Comparison of ENCODE assay signal across 1 cellular context in genomic region chr3:47280519-47280918, GRCh38.
TF ChIP-seq lines count a peak whose summit lies in the region.

No MANE protein-coding gene starts in this region.

TF ChIP-seq in A549, 52 proteins besides CTCF, POLR2A, EP300 and RAD21:
- TF ChIP-seq, protein P1, sequence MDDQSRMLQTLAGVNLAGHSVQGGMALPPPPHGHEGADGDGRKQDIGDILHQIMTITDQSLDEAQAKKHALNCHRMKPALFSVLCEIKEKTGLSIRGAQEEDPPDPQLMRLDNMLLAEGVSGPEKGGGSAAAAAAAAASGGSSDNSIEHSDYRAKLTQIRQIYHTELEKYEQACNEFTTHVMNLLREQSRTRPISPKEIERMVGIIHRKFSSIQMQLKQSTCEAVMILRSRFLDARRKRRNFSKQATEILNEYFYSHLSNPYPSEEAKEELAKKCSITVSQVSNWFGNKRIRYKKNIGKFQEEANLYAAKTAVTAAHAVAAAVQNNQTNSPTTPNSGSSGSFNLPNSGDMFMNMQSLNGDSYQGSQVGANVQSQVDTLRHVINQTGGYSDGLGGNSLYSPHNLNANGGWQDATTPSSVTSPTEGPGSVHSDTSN (IDR thresholded peaks at IDR 0.05), result no peak
- TF ChIP-seq, protein P2, sequence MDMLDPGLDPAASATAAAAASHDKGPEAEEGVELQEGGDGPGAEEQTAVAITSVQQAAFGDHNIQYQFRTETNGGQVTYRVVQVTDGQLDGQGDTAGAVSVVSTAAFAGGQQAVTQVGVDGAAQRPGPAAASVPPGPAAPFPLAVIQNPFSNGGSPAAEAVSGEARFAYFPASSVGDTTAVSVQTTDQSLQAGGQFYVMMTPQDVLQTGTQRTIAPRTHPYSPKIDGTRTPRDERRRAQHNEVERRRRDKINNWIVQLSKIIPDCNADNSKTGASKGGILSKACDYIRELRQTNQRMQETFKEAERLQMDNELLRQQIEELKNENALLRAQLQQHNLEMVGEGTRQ (IDR thresholded peaks at IDR 0.05), result no peak
- no peak for TF ChIP-seq EHMT2 (IDR thresholded peaks at IDR 0.05; ENCODE audit: low read depth)
- TF ChIP-seq, protein P3, sequence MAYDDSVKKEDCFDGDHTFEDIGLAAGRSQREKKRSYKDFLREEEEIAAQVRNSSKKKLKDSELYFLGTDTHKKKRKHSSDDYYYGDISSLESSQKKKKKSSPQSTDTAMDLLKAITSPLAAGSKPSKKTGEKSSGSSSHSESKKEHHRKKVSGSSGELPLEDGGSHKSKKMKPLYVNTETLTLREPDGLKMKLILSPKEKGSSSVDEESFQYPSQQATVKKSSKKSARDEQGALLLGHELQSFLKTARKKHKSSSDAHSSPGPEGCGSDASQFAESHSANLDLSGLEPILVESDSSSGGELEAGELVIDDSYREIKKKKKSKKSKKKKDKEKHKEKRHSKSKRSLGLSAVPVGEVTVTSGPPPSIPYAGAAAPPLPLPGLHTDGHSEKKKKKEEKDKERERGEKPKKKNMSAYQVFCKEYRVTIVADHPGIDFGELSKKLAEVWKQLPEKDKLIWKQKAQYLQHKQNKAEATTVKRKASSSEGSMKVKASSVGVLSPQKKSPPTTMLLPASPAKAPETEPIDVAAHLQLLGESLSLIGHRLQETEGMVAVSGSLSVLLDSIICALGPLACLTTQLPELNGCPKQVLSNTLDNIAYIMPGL (CRISPR knock-in tag; IDR thresholded peaks at IDR 0.05; ENCODE audit: borderline replicate concordance), result no peak
- TF ChIP-seq BHLHE40 (IDR thresholded peaks at IDR 0.05; ENCODE audit: low read depth, low read length), result no peak
- TF ChIP-seq ESRRA (IDR thresholded peaks at IDR 0.05; ENCODE audit: borderline replicate concordance, low read length), result no peak
- TF ChIP-seq CHD4 (IDR thresholded peaks at IDR 0.05; ENCODE audit: borderline replicate concordance), result no peak
- TF ChIP-seq HOXB13 (CRISPR knock-in tag; IDR thresholded peaks at IDR 0.05; ENCODE audit: low read depth), result no peak
- no peak for TF ChIP-seq FOSB (CRISPR knock-in tag; IDR thresholded peaks at IDR 0.05)
- no peak for TF ChIP-seq HOXB5 (CRISPR knock-in tag; IDR thresholded peaks at IDR 0.05)
- no peak for TF ChIP-seq RCOR1 (IDR thresholded peaks at IDR 0.05; ENCODE audit: low read depth, low read length)
